ENCODE assay signal across 8 cellular contexts in the genomic region with DNA sequence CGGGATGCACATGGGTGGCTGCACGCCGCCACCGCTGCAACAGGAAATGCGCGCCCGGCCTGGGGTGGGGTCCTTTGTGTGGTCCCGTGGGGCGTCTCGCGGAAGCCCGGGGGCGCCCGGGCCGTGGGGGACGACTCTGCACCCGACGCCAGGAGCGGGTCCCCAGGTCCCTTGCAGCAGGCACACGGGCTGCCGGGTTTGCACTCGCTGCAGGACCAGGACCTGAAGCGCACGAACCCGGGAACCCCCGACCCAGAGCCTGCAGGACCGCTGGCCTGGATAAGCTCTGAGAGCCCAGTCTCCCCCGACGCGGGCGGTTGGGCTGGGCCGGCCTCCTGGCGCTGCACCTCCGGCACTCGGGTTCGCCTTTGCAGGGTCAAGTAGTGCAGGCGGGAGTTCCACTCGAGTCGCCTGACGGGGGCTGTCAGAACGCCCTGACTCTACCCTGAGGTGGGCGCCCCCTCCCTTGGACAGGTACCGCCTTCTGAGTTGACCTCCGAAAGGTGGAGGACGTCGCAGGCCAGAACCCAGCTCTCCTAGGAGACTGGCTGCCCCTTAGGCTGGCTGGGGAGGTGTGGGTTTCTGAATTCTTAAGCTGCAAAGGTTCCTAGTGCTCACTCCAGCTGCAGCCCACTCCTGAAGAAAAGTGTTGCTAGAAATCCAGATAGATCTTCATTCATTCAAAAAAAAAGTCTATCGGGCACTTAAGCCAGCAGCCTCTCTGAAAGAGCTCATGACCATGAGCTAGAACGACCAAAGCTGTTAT.
A peak's percentile ranks its signal among the peaks of the same experiment; 100 is the strongest.
DNase-seq lines count a peak whose midpoint lies in the region; ATAC-seq lines count a peak whose summit lies in the region.

No MANE protein-coding gene starts in this region.

- no peaks in the 10 kb centered on the region for H3K9me3 ChIP-seq in skeletal muscle satellite cell (replicated peaks; ENCODE audit: low read length)

- H3K27me3 ChIP-seq in skeletal muscle satellite cell (ENCODE audit: control insufficient read depth, insufficient read depth, low read length), result no peaks in the 10 kb centered on the region

- peak overlapping the region; percentile 63 for H3K9ac ChIP-seq in skeletal muscle satellite cell (ENCODE audit: low read depth, low read length)

- peaks cover 18% of the 10 kb centered on the region for H3K4me1 Mint-ChIP-seq in activated T-helper 17 cell treated with anti-CD3 and anti-CD28 coated beads, Interleukin-2, amount 50 U/mL, for 72 hours

- no peak overlapping the region for H3K27ac Mint-ChIP-seq in activated T-helper 17 cell treated with anti-CD3 and anti-CD28 coated beads, Interleukin-2, amount 50 U/mL, for 72 hours

- peak; percentile 26 for ATAC-seq in HG03135 (IDR thresholded peaks at IDR 0.05; ENCODE audit: unreplicated experiment)
- peak; percentile 7 for ATAC-seq in activated T-helper 17 cell treated with anti-CD3 and anti-CD28 coated beads, Interleukin-2, amount 50 U/mL, for 72 hours (replicated peaks)

- H3K4me3 ChIP-seq in iPS-11a (ENCODE audit: low read depth, low read length) (peak overlapping the region; percentile 43), skeletal muscle satellite cell (ENCODE audit: low read length) (peak overlapping the region; percentile 74)

- H3K4me2 ChIP-seq in skeletal muscle satellite cell (ENCODE audit: low read length), result peak overlapping the region; percentile 97

- peak overlapping the region; percentile 26 for H3K4me3 Mint-ChIP-seq in activated T-helper 17 cell treated with anti-CD3 and anti-CD28 coated beads, Interleukin-2, amount 50 U/mL, for 72 hours

- peaks cover 10% of the 10 kb centered on the region for H3K4me1 ChIP-seq in skeletal muscle satellite cell (ENCODE audit: control insufficient read depth, insufficient read depth, low read length)

- H3K36me3 Mint-ChIP-seq in activated T-helper 17 cell treated with anti-CD3 and anti-CD28 coated beads, Interleukin-2, amount 50 U/mL, for 72 hours (ENCODE audit: low read depth), result peaks cover 16% of the 10 kb centered on the region

- H3K36me3 ChIP-seq in skeletal muscle satellite cell (ENCODE audit: insufficient read depth, low read length), result no peaks in the 10 kb centered on the region

- no peaks in the 10 kb centered on the region for H3K9me3 Mint-ChIP-seq in activated T-helper 17 cell treated with anti-CD3 and anti-CD28 coated beads, Interleukin-2, amount 50 U/mL, for 72 hours

- peak; percentile 21 for DNase-seq in NOMO-1 treated with DMSO at 0.1 percent for 48 hours (lab: John Stamatoyannopoulos, UW; ENCODE audit: unreplicated experiment)
- no peak for DNase-seq in NOMO-1 treated with dmso at 0.1 percent for 144 hours (lab: John Stamatoyannopoulos, UW; ENCODE audit: unreplicated experiment)
- DNase-seq in occipital lobe (lab: John Stamatoyannopoulos, UW), result no peak
- no peak for DNase-seq in DMS114 treated with DMSO at 0.1 percent for 48 hours (lab: John Stamatoyannopoulos, UW; ENCODE audit: unreplicated experiment)

- H3K27me3 Mint-ChIP-seq in activated T-helper 17 cell treated with anti-CD3 and anti-CD28 coated beads, Interleukin-2, amount 50 U/mL, for 72 hours, result no peaks in the 10 kb centered on the region
